7 cellular contexts compared by ENCODE assay signal in the genomic region with DNA sequence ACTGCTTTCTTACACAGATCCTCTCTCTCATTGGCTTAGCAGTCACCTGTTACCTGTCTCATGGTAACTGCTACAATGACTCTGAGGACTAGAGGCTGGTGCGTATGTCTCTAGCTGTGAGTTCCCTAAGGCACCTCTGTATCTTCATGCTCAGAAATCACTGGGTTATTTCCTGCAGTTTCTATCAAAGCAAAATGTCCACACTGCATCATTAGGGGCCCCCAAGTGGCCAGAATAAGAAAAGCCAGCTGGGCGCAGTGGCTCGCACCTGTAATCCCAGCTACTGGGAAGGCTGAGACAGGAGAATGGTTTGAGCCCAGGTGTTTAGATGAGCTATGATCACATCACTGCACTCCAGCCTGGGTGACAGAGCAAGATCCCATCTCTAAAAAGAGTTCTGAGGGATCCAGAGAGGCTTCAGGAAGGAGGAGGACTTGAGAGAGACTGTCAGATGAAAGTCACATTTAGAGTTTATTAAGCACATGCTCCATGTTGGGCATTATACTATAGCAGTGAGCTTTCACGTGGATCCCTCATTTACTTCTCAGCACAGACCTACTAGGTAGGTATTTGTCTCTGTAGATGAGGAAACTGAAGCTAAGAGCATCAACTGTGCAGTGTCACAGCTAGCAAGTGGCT. TPM values are rescaled to one million over a fixed set of nuclear protein-coding genes. Genes with fewer than 3 reads are reported as not detected.
DNase-seq lines count a peak whose midpoint lies in the region; ATAC-seq and TF ChIP-seq lines count a peak whose summit lies in the region.

No MANE protein-coding gene starts in this region.

- peaks cover 18% of the 10 kb centered on the region for H3K27me3 Mint-ChIP-seq in nephron (ENCODE audit: low read depth)

- no peaks in the 10 kb centered on the region for H3K9me2 ChIP-seq in HCT116 (ENCODE audit: insufficient read depth)

- peaks cover 7 to 26% of the 10 kb centered on the region in 2 experiments; a peak in 3 of 4 replicates for H3K4me1 ChIP-seq in HCT116 (ENCODE audit: control insufficient read depth in 1 of 2, insufficient read depth in 2 of 2, low read length in 2 of 2)

- intact Hi-C loops in HCT116 (cut with micrococcal nuclease), result loop anchor here (1.0 to 5.0 kb wide), 2 partner anchors 146 to 300 kb away; partner anchors contain the start of gene KNL1

- no peaks in the 10 kb centered on the region for H3K9me3 ChIP-seq in HCT116 (ENCODE audit: control insufficient read depth in 1 of 2, insufficient read depth in 1 of 2, low read depth in 1 of 2, low read length in 2 of 2)

- no peak overlapping the region for H3K27ac ChIP-seq in HCT116 (ENCODE audit: low read depth, low read length)

- no peak overlapping the region for H3K9ac ChIP-seq in HCT116 (ENCODE audit: low read length)

- H3K36me3 Mint-ChIP-seq in nephron (ENCODE audit: low read depth), result peaks cover 7% of the 10 kb centered on the region

- H3K4me1 Mint-ChIP-seq in nephron, result peaks cover 19% of the 10 kb centered on the region

- TF ChIP-seq RAD21 in HCT116 (IDR thresholded peaks at IDR 0.05; ENCODE audit: low read depth), result peak; percentile 93

- no peak overlapping the region for H3K4me3 ChIP-seq in HCT116 (replicated peaks in 1 of 2; ENCODE audit: low read depth in 1 of 2, low read length in 2 of 2)

- CTCF ChIA-PET in HCT116 (lab: Charles Lee), result interaction anchor here (0.5 to 4.2 kb wide), 29 partner anchors 10 to 469 kb away, joined by 3 to 152 read pairs (median 3); partner anchors contain the start of genes BAHD1, C15orf62, RAD51 and RHOV

- peaks cover 19% of the 10 kb centered on the region for H3K79me2 ChIP-seq in HCT116 (ENCODE audit: insufficient read depth, low read length)

- no peaks in the 10 kb centered on the region for H4K20me1 ChIP-seq in HCT116 (ENCODE audit: insufficient read depth)

- H3K4me3 Mint-ChIP-seq in nephron, result peak overlapping the region; percentile 68 to 83 (median 78)

- peak overlapping the region in 1 of 3 experiments; percentile 11 for H3K27ac Mint-ChIP-seq in nephron

- H3K4me2 ChIP-seq in HCT116 (ENCODE audit: low read length), result peak overlapping the region; percentile 15; the same call in 1 of the 2 replicates

- H3K9me3 Mint-ChIP-seq in nephron, result no peaks in the 10 kb centered on the region

- BruUV-seq in HCT116 (replicated peaks; lab: Mats Ljungman, UMichigan), result no TSS peak

- TF ChIP-seq CTCF in HCT116 (IDR thresholded peaks at IDR 0.05 in 2 of 3, conservative IDR thresholded peaks at IDR 0.05 in 1 of 3; ENCODE audit: borderline replicate concordance in 1 of 3, insufficient read depth in 1 of 3, low read depth in 2 of 3, low read length in 2 of 3) (peak; percentile 78 to 95 (median 79)), nephron (IDR thresholded peaks at IDR 0.05; ENCODE audit: unreplicated experiment in 3 of 3) (peak; percentile 73 to 83 (median 75))

- DNase-seq in DMS53 treated with DMSO at 0.1 percent for 48 hours (lab: John Stamatoyannopoulos, UW; ENCODE audit: unreplicated experiment) (peak; percentile 62), HCT116 (ENCODE audit: low read depth, low spot score) (peak; percentile 53), OCI-M2 (lab: John Stamatoyannopoulos, UW; ENCODE audit: unreplicated experiment) (peak; percentile 12), dermis blood vessel endothelial cell (peak; percentile 75)
- no peak for DNase-seq in stimulated activated naive CD4-positive, alpha-beta T cell (lab: John Stamatoyannopoulos, UW)

- TF ChIP-seq POLR2A in HCT116 (IDR thresholded peaks at IDR 0.05; ENCODE audit: borderline replicate concordance, extremely low read depth, insufficient read depth, insufficient read length), result no peak

- H3K27me3 ChIP-seq in HCT116 (ENCODE audit: insufficient read depth, low read length), result no peaks in the 10 kb centered on the region

- no peak overlapping the region for H2AFZ ChIP-seq in HCT116 (ENCODE audit: low read depth, low read length, poor library complexity, severe bottlenecking)

- ATAC-seq in HCT116, result peak; percentile 40
- no peak for ATAC-seq in GM18517 (IDR thresholded peaks at IDR 0.05; ENCODE audit: unreplicated experiment)

- RAD21 ChIA-PET in HCT116 (lab: Charles Lee; ENCODE audit: low non-redundant PET in 1 of 2, low total read pairs in 2 of 2, uncharacterized antibody in 2 of 2, unreplicated experiment in 2 of 2), result interaction anchor here (0.6 to 2.7 kb wide), 7 partner anchors 18 to 292 kb away, joined by 3 to 29 read pairs (median 8); partner anchors contain the start of gene RHOV (in 1 of the 2)

- POLR2A ChIA-PET in HCT116 (lab: Charles Lee), result interaction anchor here (1.0 to 2.7 kb wide), 5 partner anchors 11 to 33 kb away, joined by 3 to 19 read pairs (median 7); partner anchors contain the start of gene RHOV

- H3K36me3 ChIP-seq in HCT116 (ENCODE audit: control insufficient read depth in 1 of 2, insufficient read depth in 2 of 2, low read length in 2 of 2), result peaks cover 0 to 2% of the 10 kb centered on the region in 2 experiments; a peak in 1 of 4 replicates

TF ChIP-seq in HCT116, 20 proteins besides CTCF, POLR2A, EP300 and RAD21:
- TF ChIP-seq EZH2 (IDR thresholded peaks at IDR 0.05) (no peak), CBX3 (IDR thresholded peaks at IDR 0.05; ENCODE audit: low read depth) (no peak), SIN3A (IDR thresholded peaks at IDR 0.05; ENCODE audit: low read depth) (no peak), ZBTB33 (IDR thresholded peaks at IDR 0.05; ENCODE audit: extremely low read depth, insufficient replicate concordance, low read length) (no peak), SP1 (IDR thresholded peaks at IDR 0.05; ENCODE audit: low read depth) (no peak), ZFX (IDR thresholded peaks at IDR 0.05) (no peak), REST (IDR thresholded peaks at IDR 0.05; ENCODE audit: low read depth) (no peak), CEBPB (IDR thresholded peaks at IDR 0.05; ENCODE audit: low read depth) (no peak), YY1 (IDR thresholded peaks at IDR 0.05; ENCODE audit: extremely low read depth, insufficient replicate concordance, low read depth, low read length) (no peak), EGR1 (IDR thresholded peaks at IDR 0.05; ENCODE audit: low read depth) (no peak), POLR2AphosphoS5 (IDR thresholded peaks at IDR 0.05; ENCODE audit: low read depth, low read length) (no peak), JUND (IDR thresholded peaks at IDR 0.05) (no peak), ELF1 (IDR thresholded peaks at IDR 0.05; ENCODE audit: borderline replicate concordance, low read depth) (no peak), SRF (IDR thresholded peaks at IDR 0.05; ENCODE audit: low read depth) (no peak), TCF7L2 (IDR thresholded peaks at IDR 0.05; ENCODE audit: borderline replicate concordance, extremely low read depth, insufficient read depth, insufficient read length) (no peak)

RNA-seq across cellular contexts. Expression of gene VPS18, which starts 2.3 kb away (rescaled TPM):
- total RNA-seq in HCT116 (2021; ENCODE audit: unreplicated experiment), result 16.9 TPM
- 9.3 and 10.0 TPM in 2 replicates for polyA plus RNA-seq in HCT116 (2012)
- total RNA-seq in dermis blood vessel endothelial cell, result 64.1 and 67.2 TPM in 2 replicates

RNA-seq across cellular contexts. Expression of gene RHOV, which starts 17.9 kb away (rescaled TPM):
- 6.0 TPM for total RNA-seq in HCT116 (2021; ENCODE audit: unreplicated experiment)
- polyA plus RNA-seq in HCT116 (2012), result 4.2 and 4.5 TPM in 2 replicates
- total RNA-seq in dermis blood vessel endothelial cell, result 0.17 TPM in 1 of 2 replicates, not detected in the other

RNA-seq across cellular contexts. Expression of gene DLL4, which starts 37.2 kb away (rescaled TPM):
- total RNA-seq in HCT116 (2021; ENCODE audit: unreplicated experiment), result 1.5 TPM
- polyA plus RNA-seq in HCT116 (2012), result 1.0 and 1.2 TPM in 2 replicates
- total RNA-seq in dermis blood vessel endothelial cell, result 128 and 158 TPM in 2 replicates

RNA-seq across cellular contexts. Expression of gene SPINT1, which starts 48.1 kb away (rescaled TPM):
- 123 TPM for total RNA-seq in HCT116 (2021; ENCODE audit: unreplicated experiment)
- polyA plus RNA-seq in HCT116 (2012), result 142 and 165 TPM in 2 replicates
- 1.2 and 3.7 TPM in 2 replicates for total RNA-seq in dermis blood vessel endothelial cell

Comparison
In these comparisons a context has a peak if more than half of its experiments do, and no peak if none do; other contexts are left out.
1. DNase-seq: peak in DMS53 treated with DMSO at 0.1 percent for 48 hours (single experiment), HCT116 (single experiment), OCI-M2 (single experiment) and dermis blood vessel endothelial cell (single experiment); none in stimulated activated naive CD4-positive, alpha-beta T cell (0 of 6).
2. RNA of gene DLL4, which starts 37.2 kb away (total RNA-seq): 128 to 158 TPM in dermis blood vessel endothelial cell; 1.5 TPM in HCT116 (single experiment); every median in the first group is over 10 times any median in the second.